In genomic region chr2:30287190-30287589, GRCh38 we compare ENCODE assay signal across 15 cellular contexts. TPM values are rescaled to one million over a fixed set of nuclear protein-coding genes. Genes with fewer than 3 reads are reported as not detected.
DNase-seq lines count a peak whose midpoint lies in the region; ATAC-seq and TF ChIP-seq lines count a peak whose summit lies in the region.
"Had no signal": no experiment of that assay in that cellular context is flagged by ENCODE, and none has a peak within 500 bp of the region (broad histone marks: within the 10 kb centered on the region; RNA-seq: fewer than 3 reads in every experiment).

No MANE protein-coding gene starts in this region.

- no peak overlapping the region for H3K9ac ChIP-seq in Karpas-422 (ENCODE audit: low read length)
- peak overlapping the region; percentile 54; the same call in 1 of the 2 replicates for H3K9ac ChIP-seq in iPS-20b (ENCODE audit: low read depth, low read length)

- H3K4me2 ChIP-seq in Karpas-422 (ENCODE audit: low read depth, low read length, poor library complexity, severe bottlenecking): peak overlapping the region; percentile 60

- DNase-seq in CD1c-positive myeloid dendritic cell (ENCODE audit: extremely low spot score) (peak; percentile 18), Karpas-422 (no peak), coronary artery (ENCODE audit: low spot score) (no peak), NOMO-1 treated with DMSO at 0.1 percent for 48 hours (lab: John Stamatoyannopoulos, UW; ENCODE audit: unreplicated experiment) (no peak)
- DNase-seq: activated CD4-positive, alpha-beta T cell treated with anti-CD3 and anti-CD28 coated beads for 4 hours; BE2C; EL; NCI-H2029; NK-92 treated with Interleukin-12 subunit alpha and Interleukin-12 subunit beta, amount 100 ng/mL, for 24 hours; stimulated activated CD4-positive, alpha-beta T cell treated with anti-CD3 and anti-CD28 coated beads, Interleukin-2, amount 100 ng/mL, for 48 hours had no signal

- H3K79me2 ChIP-seq in Karpas-422 (ENCODE audit: low read length): no peaks in the 10 kb centered on the region

- H3K27me3 ChIP-seq in Karpas-422 (ENCODE audit: low read length) (no peaks in the 10 kb centered on the region), iPS-20b (ENCODE audit: insufficient read depth, low read length) (no peaks in the 10 kb centered on the region)
- H3K27me3 ChIP-seq: BE2C had no signal

- H2AFZ ChIP-seq in Karpas-422 (ENCODE audit: low read length): no peak overlapping the region

- H3K4me1 ChIP-seq in Karpas-422 (ENCODE audit: low read length): peaks cover 34% of the 10 kb centered on the region
- H3K4me1 ChIP-seq in iPS-20b (ENCODE audit: insufficient read depth, low read length): peaks cover 26% of the 10 kb centered on the region
- H3K4me1 ChIP-seq: BE2C had no signal

- ATAC-seq in GM19452 (IDR thresholded peaks at IDR 0.05; ENCODE audit: unreplicated experiment): peak; percentile 10
- no peak for ATAC-seq in HG02938 (IDR thresholded peaks at IDR 0.05; ENCODE audit: unreplicated experiment)
- ATAC-seq in GM18505 (IDR thresholded peaks at IDR 0.05; ENCODE audit: unreplicated experiment): no peak
- ATAC-seq: SK-N-SH treated with all-trans-retinoic acid at 6 μM for 48 hours had no signal

- H3K9me3 ChIP-seq in Karpas-422 (ENCODE audit: low read length) (no peaks in the 10 kb centered on the region), iPS-20b (ENCODE audit: insufficient read depth, low read depth, low read length) (no peaks in the 10 kb centered on the region)
- H3K9me3 ChIP-seq: BE2C had no signal

- H3K4me3 ChIP-seq in Karpas-422 (ENCODE audit: low read length) (no peak overlapping the region), iPS-20b (ENCODE audit: low read length) (no peak overlapping the region; the same call in 1 of the 2 replicates), coronary artery (no peak overlapping the region)

- no peaks in the 10 kb centered on the region for H4K20me1 ChIP-seq in Karpas-422 (ENCODE audit: insufficient read depth, low read depth, low read length)

- H3K36me3 ChIP-seq in Karpas-422 (ENCODE audit: insufficient read depth, low read length) (no peaks in the 10 kb centered on the region), iPS-20b (ENCODE audit: insufficient read depth, low read depth, low read length) (no peaks in the 10 kb centered on the region)
- H3K36me3 ChIP-seq: BE2C had no signal

- TF ChIP-seq POLR2A in GM18505 (IDR thresholded peaks at IDR 0.05; ENCODE audit: borderline replicate concordance, extremely low read depth, insufficient read depth, insufficient read length): no peak

- no peaks in the 10 kb centered on the region for H3K9me2 ChIP-seq in Karpas-422 (replicated peaks; ENCODE audit: insufficient read depth, low read length)

- H3K27ac ChIP-seq in Karpas-422 (ENCODE audit: low read length) (no peak overlapping the region), iPS-20b (ENCODE audit: low read length) (peak overlapping the region; percentile 11), coronary artery (no peak overlapping the region)

- TF ChIP-seq CTCF in coronary artery (IDR thresholded peaks at IDR 0.05): no peak

RNA-seq across cellular contexts. Expression of gene LBH, which starts 55.9 kb away (rescaled TPM):
- 7.1 and 17.5 TPM in 2 replicates for total RNA-seq in Karpas-422 (2014; rRNA removed; shearing (Covaris generic); ENCODE audit: low replicate concordance)
